24 cellular contexts compared by ENCODE assay signal in genomic region chr20:25006431-25007167, GRCh38. TPM values are rescaled to one million over a fixed set of nuclear protein-coding genes. Genes with fewer than 3 reads are reported as not detected.
DNase-seq lines count a peak whose midpoint lies in the region; ATAC-seq, FAIRE-seq and TF ChIP-seq lines count a peak whose summit lies in the region.
"Had no signal": no experiment of that assay in that cellular context is flagged by ENCODE, and none has a peak within 500 bp of the region (broad histone marks: within the 10 kb centered on the region; RNA-seq: fewer than 3 reads in every experiment).

No MANE protein-coding gene starts in this region.

- TF ChIP-seq CTCF in brain (conservative IDR thresholded peaks at IDR 0.05), result no peak
- no peak for TF ChIP-seq CTCF in HepG2 (CRISPR knock-in tag; IDR thresholded peaks at IDR 0.05)

- POLR2A ChIA-PET in HepG2 (lab: Yijun Ruan, JAX), result interaction anchor here (0.5 kb wide), 1 partner anchor 182 kb away, joined by 4 read pairs; no protein-coding TSS in a partner anchor

- no peak overlapping the region for H2AFZ ChIP-seq in HepG2 (ENCODE audit: low read length)
- H2AFZ ChIP-seq: GM23248 had no signal

- H3K9me3 ChIP-seq in HepG2 (ENCODE audit: low read length), result no peaks in the 10 kb centered on the region
- H3K9me3 ChIP-seq: BLaER1, left lung had no signal

- H3K27ac Mint-ChIP-seq in activated T-cell treated with anti-CD3 and anti-CD28 coated beads, Interleukin-2, amount 50 U/mL, for 24 hours, result no peak overlapping the region
- no peak overlapping the region for H3K27ac Mint-ChIP-seq in activated T-cell treated with anti-CD3 and anti-CD28 coated beads, Interleukin-2, amount 50 U/mL, for 72 hours
- peak overlapping the region in 4 of 5 experiments; percentile 83 to 92 (median 90) for H3K27ac Mint-ChIP-seq in brain
- H3K27ac Mint-ChIP-seq: activated CD4-positive, alpha-beta T cell treated with anti-CD3 and anti-CD28 coated beads, Interleukin-2, amount 10 ng/mL, durations not matched to agents 7 days and 5 days; activated naive CD8-positive, alpha-beta T cell had no signal

- CTCF ChIA-PET in HepG2 (lab: Yijun Ruan, JAX; ENCODE audit: low intra/inter-chr PET ratio, low total read pairs), result no interaction called here

- H3K4me3 Mint-ChIP-seq in activated T-cell treated with anti-CD3 and anti-CD28 coated beads, Interleukin-2, amount 50 U/mL, for 24 hours, result no peak overlapping the region
- no peak overlapping the region for H3K4me3 Mint-ChIP-seq in activated T-cell treated with anti-CD3 and anti-CD28 coated beads, Interleukin-2, amount 50 U/mL, for 72 hours
- no peak overlapping the region for H3K4me3 Mint-ChIP-seq in brain
- H3K4me3 Mint-ChIP-seq: activated CD4-positive, alpha-beta T cell treated with anti-CD3 and anti-CD28 coated beads, Interleukin-2, amount 10 ng/mL, durations not matched to agents 7 days and 5 days; activated naive CD8-positive, alpha-beta T cell had no signal

- DNase-seq in activated T-cell treated with anti-CD3 and anti-CD28 coated beads, Interleukin-2, amount 50 U/mL, for 24 hours, result peak; percentile 8
- no peak for DNase-seq in activated T-cell treated with anti-CD3 and anti-CD28 coated beads, Interleukin-2, amount 50 U/mL, for 72 hours
- DNase-seq in HepG2 (ENCODE audit: low spot score), result no peak
- DNase-seq in NCI-H1048 (lab: John Stamatoyannopoulos, UW), result no peak
- no peak for DNase-seq in putamen (ENCODE audit: low spot score)
- DNase-seq: activated CD4-positive, alpha-beta T cell treated with anti-CD3 and anti-CD28 coated beads, Interleukin-2, amount 10 ng/mL, durations not matched to agents 7 days and 5 days; dermis blood vessel endothelial cell; foreskin melanocyte; GM23248; NCI-H1092; NCI-H2081; NCI-H526; occipital lobe; stimulated activated CD4-positive, alpha-beta T cell treated with anti-CD3 and anti-CD28 coated beads, Interleukin-2, amount 100 ng/mL, for 24 hours; stimulated activated naive CD8-positive, alpha-beta T cell treated with anti-CD3 and anti-CD28 coated beads, Interleukin-15, Interleukin-2, amounts not matched to agents 100 U/mL and 50 U/mL, for 24 hours had no signal

- H3K4me1 Mint-ChIP-seq in activated T-cell treated with anti-CD3 and anti-CD28 coated beads, Interleukin-2, amount 50 U/mL, for 24 hours (ENCODE audit: low read depth), result no peaks in the 10 kb centered on the region
- H3K4me1 Mint-ChIP-seq in activated T-cell treated with anti-CD3 and anti-CD28 coated beads, Interleukin-2, amount 50 U/mL, for 72 hours (ENCODE audit: low read depth), result no peaks in the 10 kb centered on the region
- H3K4me1 Mint-ChIP-seq in brain, result peaks cover 7% of the 10 kb centered on the region
- H3K4me1 Mint-ChIP-seq: activated CD4-positive, alpha-beta T cell treated with anti-CD3 and anti-CD28 coated beads, Interleukin-2, amount 10 ng/mL, durations not matched to agents 7 days and 5 days had no signal

- no peak for TF ChIP-seq EP300 in HepG2 (IDR thresholded peaks at IDR 0.05; ENCODE audit: low read depth in 2 of 2, low read length in 2 of 2)
- TF ChIP-seq EP300 in HepG2 (CRISPR knock-in tag; IDR thresholded peaks at IDR 0.05; ENCODE audit: borderline replicate concordance), result no peak

- no peaks in the 10 kb centered on the region for H3K9me3 Mint-ChIP-seq in activated T-cell treated with anti-CD3 and anti-CD28 coated beads, Interleukin-2, amount 50 U/mL, for 24 hours
- H3K9me3 Mint-ChIP-seq in activated T-cell treated with anti-CD3 and anti-CD28 coated beads, Interleukin-2, amount 50 U/mL, for 72 hours, result peaks cover 0 to 2% of the 10 kb centered on the region in 2 donors
- H3K9me3 Mint-ChIP-seq in brain, result peaks cover 0 to 8% (median 7%) of the 10 kb centered on the region in 5 experiments
- H3K9me3 Mint-ChIP-seq: activated CD4-positive, alpha-beta T cell treated with anti-CD3 and anti-CD28 coated beads, Interleukin-2, amount 10 ng/mL, durations not matched to agents 7 days and 5 days had no signal

- 63% methylated on average over 11 of the region's 12 CpGs for WGBS in HepG2 (ENCODE audit: low lambda C conversion rate)

- in situ Hi-C loops in HepG2 (cut with HindIII; ENCODE audit: extremely low pct_ligation_motif_present, low pct_unique_long_range_greater_than_20kb), result no loop called here

- no peak overlapping the region for H3K4me2 ChIP-seq in HepG2 (ENCODE audit: low read depth, low read length)
- H3K4me2 ChIP-seq: A549, BLaER1 had no signal

- no peak for ATAC-seq in activated T-cell treated with anti-CD3 and anti-CD28 coated beads, Interleukin-2, amount 50 U/mL, for 72 hours (replicated peaks in 1 of 2)
- ATAC-seq in HepG2 (no peak), HG02798 (IDR thresholded peaks at IDR 0.05; ENCODE audit: poor library complexity, unreplicated experiment) (no peak)
- ATAC-seq: A549; stimulated activated naive CD8-positive, alpha-beta T cell treated with anti-CD3 and anti-CD28 coated beads, Interleukin-15, Interleukin-2, amounts not matched to agents 100 U/mL and 50 U/mL, for 24 hours had no signal

- no peaks in the 10 kb centered on the region for H3K27me3 Mint-ChIP-seq in activated T-cell treated with anti-CD3 and anti-CD28 coated beads, Interleukin-2, amount 50 U/mL, for 24 hours
- H3K27me3 Mint-ChIP-seq in activated T-cell treated with anti-CD3 and anti-CD28 coated beads, Interleukin-2, amount 50 U/mL, for 72 hours (ENCODE audit: low read depth), result no peaks in the 10 kb centered on the region
- no peaks in the 10 kb centered on the region for H3K27me3 Mint-ChIP-seq in brain
- H3K27me3 Mint-ChIP-seq: activated CD4-positive, alpha-beta T cell treated with anti-CD3 and anti-CD28 coated beads, Interleukin-2, amount 10 ng/mL, durations not matched to agents 7 days and 5 days; activated naive CD8-positive, alpha-beta T cell had no signal

- H3K36me3 ChIP-seq in HepG2 (replicated peaks in 1 of 2; ENCODE audit: control insufficient read depth in 1 of 2, insufficient read depth in 2 of 2, low read length in 2 of 2), result peaks cover 0 to 3% of the 10 kb centered on the region in 2 experiments; a peak in 3 of 5 replicates

- H3K9ac ChIP-seq in HepG2 (ENCODE audit: insufficient read depth, low read depth, low read length), result no peak overlapping the region
- H3K9ac ChIP-seq: BLaER1, GM23248 had no signal

- H4K20me1 ChIP-seq in HepG2 (ENCODE audit: insufficient read depth, low read length), result no peaks in the 10 kb centered on the region

- BruUV-seq in HepG2 (replicated peaks; lab: Mats Ljungman, UMichigan), result TSS peak; percentile 44

- no peak overlapping the region for H3K4me3 ChIP-seq in HepG2 (replicated peaks in 1 of 3; ENCODE audit: insufficient read depth in 1 of 3, low read depth in 2 of 3, low read length in 3 of 3)
- H3K4me3 ChIP-seq: A549, BLaER1, GM23248, left lung had no signal

- FAIRE-seq in HepG2 (lab: Jason Lieb, UNC), result no peak
- FAIRE-seq: A549, TTC549 had no signal

- intact Hi-C loops in HepG2 (cut with micrococcal nuclease; ENCODE audit: unreplicated experiment), result no loop called here

- H3K27me3 ChIP-seq in HepG2 (ENCODE audit: control insufficient read depth in 1 of 2, insufficient read depth in 2 of 2, low read length in 2 of 2), result 0 out of 5 replicates have a peak, but pooled peaks cover 0 to 5% of the 10 kb centered on the region in 2 experiments
- H3K27me3 ChIP-seq: BLaER1, left lung had no signal

- no peaks in the 10 kb centered on the region for H3K4me1 ChIP-seq in HepG2 (ENCODE audit: insufficient read depth, low read length)

- no peaks in the 10 kb centered on the region for H3K79me2 ChIP-seq in HepG2 (ENCODE audit: insufficient read depth, low read length)

- TF ChIP-seq RAD21 in HepG2 (CRISPR knock-in tag; IDR thresholded peaks at IDR 0.05), result no peak

- H3K27ac ChIP-seq in HepG2 (ENCODE audit: extremely low read length, insufficient read depth, low read length) (no peak overlapping the region), temporal lobe (ENCODE audit: low read depth, low read length) (peak overlapping the region; percentile 53)
- H3K27ac ChIP-seq: A549, BLaER1, GM23248 had no signal

- H3K36me3 Mint-ChIP-seq in activated T-cell treated with anti-CD3 and anti-CD28 coated beads, Interleukin-2, amount 50 U/mL, for 24 hours (ENCODE audit: low read depth), result peaks cover 83% of the 10 kb centered on the region
- H3K36me3 Mint-ChIP-seq in activated T-cell treated with anti-CD3 and anti-CD28 coated beads, Interleukin-2, amount 50 U/mL, for 72 hours (ENCODE audit: insufficient read depth in 2 of 2), result peaks cover 8 to 13% of the 10 kb centered on the region in 2 donors
- no peaks in the 10 kb centered on the region for H3K36me3 Mint-ChIP-seq in brain

- TF ChIP-seq POLR2A in HepG2 (IDR thresholded peaks at IDR 0.05; ENCODE audit: insufficient read depth in 1 of 2, low read depth in 2 of 2, low read length in 2 of 2), result no peak

RNA-seq across cellular contexts. Expression of gene APMAP, which starts 14.0 kb away (rescaled TPM):
- total RNA-seq in activated T-cell treated with anti-CD3 and anti-CD28 coated beads, Interleukin-2, amount 50 U/mL, for 72 hours, result 10 to 100 TPM; 65.2 to 70.2 TPM
- polyA plus RNA-seq in brain (ENCODE audit: insufficient read depth, low read depth, low replicate concordance) (88.7 TPM), HepG2 (2011; rRNA removed) (168 and 177 TPM in 2 replicates)
- total RNA-seq in HepG2 (2016; rRNA removed; fragmentation: Illumina TruSeq; extraction: Trizol) (96.9 and 214 TPM in 2 replicates), temporal lobe (55.3 TPM)
- total RNA-seq in HepG2 (2016; cell fraction: cytosol; rRNA removed; fragmentation: Illumina TruSeq; extraction: Trizol; ENCODE audit: low read depth), result 20.1 and 22.7 TPM in 2 replicates
- total RNA-seq in HepG2 (2016; cell fraction: insoluble cytoplasmic fraction; rRNA removed; fragmentation: Illumina TruSeq; extraction: Trizol), result 98.2 and 226 TPM in 2 replicates
- 41.7 and 44.7 TPM in 2 replicates for total RNA-seq in HepG2 (2016; cell fraction: membrane; rRNA removed; fragmentation: Illumina TruSeq; extraction: Trizol)
- 175 and 197 TPM in 2 replicates for total RNA-seq in HepG2 (2016; cell fraction: nucleus; rRNA removed; fragmentation: Illumina TruSeq; extraction: Trizol)
- polyA plus RNA-seq in HepG2 (2011; cell fraction: cytosol; rRNA removed), result 161 and 178 TPM in 2 replicates
- polyA plus RNA-seq in HepG2 (2011; cell fraction: nucleus; rRNA removed), result 60.9 and 87.7 TPM in 2 replicates
- 152 and 183 TPM in 2 replicates for polyA plus RNA-seq in HepG2 (2012)
- polyA plus RNA-seq in HepG2 (2016; cell fraction: cytosol; fragmentation: Illumina TruSeq; extraction: Trizol; ENCODE audit: low read depth), result 19.3 and 19.6 TPM in 2 replicates
- polyA plus RNA-seq in HepG2 (2016; cell fraction: insoluble cytoplasmic fraction; fragmentation: Illumina TruSeq; extraction: Trizol; ENCODE audit: low read depth), result 91.9 and 93.0 TPM in 2 replicates
- polyA plus RNA-seq in HepG2 (2016; cell fraction: membrane; fragmentation: Illumina TruSeq; extraction: Trizol; ENCODE audit: low read depth), result 31.8 and 32.4 TPM in 2 replicates
- polyA plus RNA-seq in HepG2 (2016; cell fraction: nucleus; fragmentation: Illumina TruSeq; extraction: Trizol; ENCODE audit: insufficient read depth, low read depth), result 261 and 268 TPM in 2 replicates
- 27.2 and 96.2 TPM in 2 replicates for polyA minus RNA-seq in HepG2 (2011; rRNA and poly(A)+ RNA removed; ENCODE audit: low replicate concordance)
- 41.4 and 51.0 TPM in 2 replicates for polyA minus RNA-seq in HepG2 (2011; cell fraction: cytosol; rRNA and poly(A)+ RNA removed)
- polyA minus RNA-seq in HepG2 (2011; cell fraction: nucleus; rRNA and poly(A)+ RNA removed), result 33.6 and 47.4 TPM in 2 replicates

RNA-seq across cellular contexts. Expression of gene ACSS1, which starts 51.3 kb away (rescaled TPM):
- total RNA-seq in activated T-cell treated with anti-CD3 and anti-CD28 coated beads, Interleukin-2, amount 50 U/mL, for 72 hours, result 10 to 100 TPM; 18.2 to 23.8 TPM
- polyA plus RNA-seq in brain (ENCODE audit: insufficient read depth, low read depth, low replicate concordance), result 12.2 TPM
- 38.2 and 41.6 TPM in 2 replicates for total RNA-seq in HepG2 (2016; rRNA removed; fragmentation: Illumina TruSeq; extraction: Trizol)
- total RNA-seq in HepG2 (2016; cell fraction: cytosol; rRNA removed; fragmentation: Illumina TruSeq; extraction: Trizol; ENCODE audit: low read depth), result 8.4 and 9.3 TPM in 2 replicates
- total RNA-seq in HepG2 (2016; cell fraction: insoluble cytoplasmic fraction; rRNA removed; fragmentation: Illumina TruSeq; extraction: Trizol), result 34.8 and 43.4 TPM in 2 replicates
- total RNA-seq in HepG2 (2016; cell fraction: membrane; rRNA removed; fragmentation: Illumina TruSeq; extraction: Trizol), result 13.0 and 13.5 TPM in 2 replicates
- 42.3 and 48.2 TPM in 2 replicates for total RNA-seq in HepG2 (2016; cell fraction: nucleus; rRNA removed; fragmentation: Illumina TruSeq; extraction: Trizol)
- polyA plus RNA-seq in HepG2 (2011; rRNA removed), result 15.2 and 23.3 TPM in 2 replicates
- 16.5 and 17.1 TPM in 2 replicates for polyA plus RNA-seq in HepG2 (2011; cell fraction: cytosol; rRNA removed)
- polyA plus RNA-seq in HepG2 (2011; cell fraction: nucleus; rRNA removed), result 43.9 and 56.8 TPM in 2 replicates
- polyA plus RNA-seq in HepG2 (2012), result 4.3 and 9.3 TPM in 2 replicates
- 3.2 and 3.4 TPM in 2 replicates for polyA plus RNA-seq in HepG2 (2016; cell fraction: cytosol; fragmentation: Illumina TruSeq; extraction: Trizol; ENCODE audit: low read depth)
- polyA plus RNA-seq in HepG2 (2016; cell fraction: insoluble cytoplasmic fraction; fragmentation: Illumina TruSeq; extraction: Trizol; ENCODE audit: low read depth), result 47.8 and 50.2 TPM in 2 replicates
- polyA plus RNA-seq in HepG2 (2016; cell fraction: membrane; fragmentation: Illumina TruSeq; extraction: Trizol; ENCODE audit: low read depth), result 9.9 TPM in 2 replicates
- polyA plus RNA-seq in HepG2 (2016; cell fraction: nucleus; fragmentation: Illumina TruSeq; extraction: Trizol; ENCODE audit: insufficient read depth, low read depth), result 98.7 and 99.6 TPM in 2 replicates
- 0.07 and 45.1 TPM in 2 replicates for polyA minus RNA-seq in HepG2 (2011; rRNA and poly(A)+ RNA removed; ENCODE audit: low replicate concordance)
- polyA minus RNA-seq in HepG2 (2011; cell fraction: cytosol; rRNA and poly(A)+ RNA removed), result 11.7 and 16.0 TPM in 2 replicates
- 13.9 and 19.8 TPM in 2 replicates for polyA minus RNA-seq in HepG2 (2011; cell fraction: nucleus; rRNA and poly(A)+ RNA removed)
- total RNA-seq in temporal lobe, result 3.9 TPM

RNA-seq across cellular contexts. Expression of gene CST7, which starts 57.5 kb away (rescaled TPM):
- total RNA-seq in activated T-cell treated with anti-CD3 and anti-CD28 coated beads, Interleukin-2, amount 50 U/mL, for 72 hours, result 100 to 1,000 TPM; 136 to 174 TPM
- polyA plus RNA-seq in brain (ENCODE audit: insufficient read depth, low read depth, low replicate concordance), result 2.0 TPM
- not detected in 2 replicates for total RNA-seq in HepG2 (2016; rRNA removed; fragmentation: Illumina TruSeq; extraction: Trizol)
- total RNA-seq in HepG2 (2016; cell fraction: cytosol; rRNA removed; fragmentation: Illumina TruSeq; extraction: Trizol; ENCODE audit: low read depth), result not detected in 2 replicates
- not detected in 2 replicates for total RNA-seq in HepG2 (2016; cell fraction: insoluble cytoplasmic fraction; rRNA removed; fragmentation: Illumina TruSeq; extraction: Trizol)
- not detected in 2 replicates for total RNA-seq in HepG2 (2016; cell fraction: membrane; rRNA removed; fragmentation: Illumina TruSeq; extraction: Trizol)
- total RNA-seq in HepG2 (2016; cell fraction: nucleus; rRNA removed; fragmentation: Illumina TruSeq; extraction: Trizol), result not detected in 2 replicates
- not detected in 2 replicates for polyA plus RNA-seq in HepG2 (2011; rRNA removed)
- polyA plus RNA-seq in HepG2 (2011; cell fraction: cytosol; rRNA removed), result not detected in 2 replicates
- polyA plus RNA-seq in HepG2 (2011; cell fraction: nucleus; rRNA removed), result not detected in 2 replicates
- not detected in 2 replicates for polyA plus RNA-seq in HepG2 (2012)
- not detected in 2 replicates for polyA plus RNA-seq in HepG2 (2016; cell fraction: cytosol; fragmentation: Illumina TruSeq; extraction: Trizol; ENCODE audit: low read depth)
- polyA plus RNA-seq in HepG2 (2016; cell fraction: insoluble cytoplasmic fraction; fragmentation: Illumina TruSeq; extraction: Trizol; ENCODE audit: low read depth), result not detected in 2 replicates
- not detected in 2 replicates for polyA plus RNA-seq in HepG2 (2016; cell fraction: membrane; fragmentation: Illumina TruSeq; extraction: Trizol; ENCODE audit: low read depth)
- not detected in 2 replicates for polyA plus RNA-seq in HepG2 (2016; cell fraction: nucleus; fragmentation: Illumina TruSeq; extraction: Trizol; ENCODE audit: insufficient read depth, low read depth)
- not detected in 2 replicates for polyA minus RNA-seq in HepG2 (2011; rRNA and poly(A)+ RNA removed; ENCODE audit: low replicate concordance)
- not detected in 2 replicates for polyA minus RNA-seq in HepG2 (2011; cell fraction: cytosol; rRNA and poly(A)+ RNA removed)
- not detected in 2 replicates for polyA minus RNA-seq in HepG2 (2011; cell fraction: nucleus; rRNA and poly(A)+ RNA removed)
- 0.25 TPM for total RNA-seq in temporal lobe
- total RNA-seq: dermis blood vessel endothelial cell, GM23248, urinary bladder had no signal
- polyA plus RNA-seq: A549, GM23248 had no signal

Comparison
In these comparisons a context has a peak if more than half of its experiments do, and no peak if none do; other contexts are left out.
1. H3K27ac Mint-ChIP-seq: peak in brain (4 of 5); none in activated T-cell treated with anti-CD3 and anti-CD28 coated beads, Interleukin-2, amount 50 U/mL, for 24 hours (single experiment) and activated T-cell treated with anti-CD3 and anti-CD28 coated beads, Interleukin-2, amount 50 U/mL, for 72 hours (single experiment).
2. RNA of gene CST7, which starts 57.5 kb away (total RNA-seq): 136 to 174 TPM in activated T-cell treated with anti-CD3 and anti-CD28 coated beads, Interleukin-2, amount 50 U/mL, for 72 hours; 0.25 TPM in temporal lobe (single experiment) and not detected in HepG2; every median in the first group is over 100 times any median in the second.